ENCODE assay signal across 8 cellular contexts in genomic region chr5:43006411-43007202, GRCh38. TPM values are rescaled to one million over a fixed set of nuclear protein-coding genes. Genes with fewer than 3 reads are reported as not detected.
A peak's percentile ranks its signal among the peaks of the same experiment; 100 is the strongest.
DNase-seq lines count a peak whose midpoint lies in the region; ATAC-seq and TF ChIP-seq lines count a peak whose summit lies in the region.

No MANE protein-coding gene starts in this region.

- H3K9ac ChIP-seq in DND-41 (ENCODE audit: low read depth, low read length) (peak overlapping the region; percentile 68), rectal smooth muscle tissue (ENCODE audit: low read length) (no peak overlapping the region)

- H3K4me2 ChIP-seq in DND-41 (ENCODE audit: insufficient read depth, low read length), result peak overlapping the region; percentile 76

- H3K4me1 ChIP-seq in DND-41 (ENCODE audit: insufficient read depth, low read length) (peaks cover 32% of the 10 kb centered on the region), SJCRH30 (no peaks in the 10 kb centered on the region), rectal smooth muscle tissue (ENCODE audit: control insufficient read depth, insufficient read depth, low read length) (no peaks in the 10 kb centered on the region), aorta (ENCODE audit: control insufficient read depth in 1 of 2, insufficient read depth in 2 of 2, low read length in 2 of 2) (no peaks in the 10 kb centered on the region)

- ATAC-seq in DND-41 (ENCODE audit: insufficient read depth, low read depth) (no peak), GM19324 (IDR thresholded peaks at IDR 0.05; ENCODE audit: low FRiP score, unreplicated experiment) (no peak), aorta (ENCODE audit: low FRiP score) (no peak)

- no peaks in the 10 kb centered on the region for H4K20me1 ChIP-seq in DND-41 (ENCODE audit: insufficient read depth, low read length)

- H3K4me3 ChIP-seq in DND-41 (ENCODE audit: low read depth in 1 of 2, low read length in 2 of 2) (peak overlapping the region in 1 of 2 experiments; percentile 68; a peak in 3 of 4 replicates), SJCRH30 (peak overlapping the region; percentile 69), epithelial cell of proximal tubule (ENCODE audit: low read depth, low read length) (peak overlapping the region; percentile 51), rectal smooth muscle tissue (ENCODE audit: low read length) (peak overlapping the region; percentile 80), aorta (ENCODE audit: low read length in 2 of 2) (no peak overlapping the region)

- peak overlapping the region; percentile 93 for H3K27ac ChIP-seq in DND-41 (ENCODE audit: low read length)
- H3K27ac ChIP-seq in SJCRH30, result no peak overlapping the region
- no peak overlapping the region for H3K27ac ChIP-seq in rectal smooth muscle tissue (ENCODE audit: low read depth, low read length)
- H3K27ac ChIP-seq in aorta (ENCODE audit: low read depth in 1 of 2, low read length in 2 of 2), result no peak overlapping the region

- peak overlapping the region; percentile 85 for H2AFZ ChIP-seq in DND-41 (ENCODE audit: low read depth, low read length)

- peaks cover 72% of the 10 kb centered on the region for H3K79me2 ChIP-seq in DND-41 (ENCODE audit: insufficient read depth, low read length)

- intact Hi-C loops in aorta (cut with DNase I), result no loop called here

- H3K9me3 ChIP-seq in DND-41 (ENCODE audit: insufficient read depth, low read length, severe bottlenecking) (no peaks in the 10 kb centered on the region), SJCRH30 (replicated peaks) (no peaks in the 10 kb centered on the region), aorta (ENCODE audit: control insufficient read depth, low read length) (peaks cover 1% of the 10 kb centered on the region)

- no peak for DNase-seq in DND-41
- no peak for DNase-seq in SJCRH30
- DNase-seq in epithelial cell of proximal tubule (ENCODE audit: low read depth), result no peak
- DNase-seq in cerebellar nuclear complex (lab: John Stamatoyannopoulos, UW), result no peak
- DNase-seq in aorta, result no peak
- no peak for DNase-seq in NK-92 treated with Interleukin-12 subunit alpha and Interleukin-12 subunit beta, amount 100 ng/mL, for 24 hours (lab: John Stamatoyannopoulos, UW)

- no peak for TF ChIP-seq CTCF in DND-41 (IDR thresholded peaks at IDR 0.05; ENCODE audit: borderline replicate concordance, extremely low read depth, low read length, poor library complexity, severe bottlenecking)
- TF ChIP-seq CTCF in epithelial cell of proximal tubule (conservative IDR thresholded peaks at IDR 0.05; ENCODE audit: low read depth, low read length), result no peak

- H3K36me3 ChIP-seq in DND-41 (ENCODE audit: insufficient read depth, low read length) (peaks cover 5% of the 10 kb centered on the region; the same call in 1 of the 2 replicates), SJCRH30 (no peaks in the 10 kb centered on the region), rectal smooth muscle tissue (ENCODE audit: control insufficient read depth, insufficient read depth, low read length) (no peaks in the 10 kb centered on the region), aorta (ENCODE audit: control insufficient read depth in 1 of 2, insufficient read depth in 2 of 2, low read length in 1 of 2) (no peaks in the 10 kb centered on the region)

- H3K27me3 ChIP-seq in DND-41 (ENCODE audit: insufficient read depth, low read length, poor library complexity), result no peaks in the 10 kb centered on the region
- H3K27me3 ChIP-seq in SJCRH30, result no peaks in the 10 kb centered on the region
- peaks cover 7% of the 10 kb centered on the region for H3K27me3 ChIP-seq in rectal smooth muscle tissue (ENCODE audit: control insufficient read depth, insufficient read depth, low read length)
- H3K27me3 ChIP-seq in aorta (ENCODE audit: control insufficient read depth in 1 of 2, insufficient read depth in 2 of 2, low read length in 1 of 2), result no peaks in the 10 kb centered on the region

- 69 to 77% methylated on average over 19 of the region's 19 CpGs for WGBS in aorta, 2 donors

RNA-seq across cellular contexts. Expression of gene ANXA2R, which starts 33.5 kb away (rescaled TPM):
- 3.3 and 3.5 TPM in 2 replicates for total RNA-seq in SJCRH30 (2014; rRNA removed; shearing (Covaris generic))
- total RNA-seq in epithelial cell of proximal tubule (0.35 and 2.2 TPM in 2 replicates), aorta (1 to 10 TPM; 2.7 to 6.4 TPM)
- polyA plus RNA-seq in aorta, result 1 to 10 TPM in 1 of 2 donors, under 1 TPM in 1; 0.38 to 3.6 TPM

Comparison
In these comparisons a context has a peak if more than half of its experiments do, and no peak if none do; other contexts are left out.
1. H3K4me3 ChIP-seq: peak in SJCRH30 (single experiment), epithelial cell of proximal tubule (single experiment) and rectal smooth muscle tissue (single experiment); none in aorta (0 of 2).